Comparison of ENCODE assay signal across 1 cellular context in genomic region chr6:157761926-157762325, GRCh38.
TF ChIP-seq lines count a peak whose summit lies in the region.

No MANE protein-coding gene starts in this region.

TF ChIP-seq in K562, 482 proteins besides CTCF, POLR2A, EP300 and RAD21 (continued from another document):
- no peak for TF ChIP-seq THRA (IDR thresholded peaks at IDR 0.05)
